8 cellular contexts compared by ENCODE assay signal in genomic region chrX:154799554-154800348, GRCh38.
DNase-seq lines count a peak whose midpoint lies in the region; ATAC-seq lines count a peak whose summit lies in the region.

No MANE protein-coding gene starts in this region.

- no peaks in the 10 kb centered on the region for H3K27me3 Mint-ChIP-seq in stimulated activated naive CD8-positive, alpha-beta T cell treated with anti-CD3 and anti-CD28 coated beads, Interleukin-15, Interleukin-2, amounts not matched to agents 100 ng/mL and 50 ng/mL, for 24 hours

- H3K9me3 Mint-ChIP-seq in stimulated activated naive CD8-positive, alpha-beta T cell treated with anti-CD3 and anti-CD28 coated beads, Interleukin-15, Interleukin-2, amounts not matched to agents 100 ng/mL and 50 ng/mL, for 24 hours: no peaks in the 10 kb centered on the region

- ATAC-seq in HG02970 (IDR thresholded peaks at IDR 0.05; ENCODE audit: low FRiP score, unreplicated experiment) (no peak), GM18867 (IDR thresholded peaks at IDR 0.05; ENCODE audit: unreplicated experiment) (no peak)

- H3K27ac ChIP-seq in epithelial cell of prostate: peak overlapping the region; percentile 35

- H3K4me3 Mint-ChIP-seq in stimulated activated naive CD8-positive, alpha-beta T cell treated with anti-CD3 and anti-CD28 coated beads, Interleukin-15, Interleukin-2, amounts not matched to agents 100 ng/mL and 50 ng/mL, for 24 hours: peak overlapping the region; percentile 48

- H3K4me1 Mint-ChIP-seq in stimulated activated naive CD8-positive, alpha-beta T cell treated with anti-CD3 and anti-CD28 coated beads, Interleukin-15, Interleukin-2, amounts not matched to agents 100 ng/mL and 50 ng/mL, for 24 hours (ENCODE audit: low read depth): peaks cover 75% of the 10 kb centered on the region

- H3K36me3 Mint-ChIP-seq in stimulated activated naive CD8-positive, alpha-beta T cell treated with anti-CD3 and anti-CD28 coated beads, Interleukin-15, Interleukin-2, amounts not matched to agents 100 ng/mL and 50 ng/mL, for 24 hours (ENCODE audit: low read depth): no peaks in the 10 kb centered on the region

- peak overlapping the region; percentile 93 for H3K27ac Mint-ChIP-seq in stimulated activated naive CD8-positive, alpha-beta T cell treated with anti-CD3 and anti-CD28 coated beads, Interleukin-15, Interleukin-2, amounts not matched to agents 100 ng/mL and 50 ng/mL, for 24 hours

- DNase-seq in NCI-H2107 treated with DMSO at 0.1 percent for 48 hours (lab: John Stamatoyannopoulos, UW; ENCODE audit: unreplicated experiment) (peak; percentile 90), NCI-H2107 (lab: John Stamatoyannopoulos, UW) (no peak), NCI-H748 treated with DMSO at 0.1 percent for 48 hours (lab: John Stamatoyannopoulos, UW) (peak; percentile 99), epithelial cell of prostate (ENCODE audit: low read depth, low spot score) (no peak), cerebellar nuclear complex (lab: John Stamatoyannopoulos, UW) (no peak)

Comparison
In these comparisons a context has a peak if more than half of its experiments do, and no peak if none do; other contexts are left out.
1. DNase-seq: peak in NCI-H2107 treated with DMSO at 0.1 percent for 48 hours (single experiment) and NCI-H748 treated with DMSO at 0.1 percent for 48 hours (single experiment); none in NCI-H2107 (single experiment), epithelial cell of prostate (single experiment) and cerebellar nuclear complex (0 of 2).